ENCODE assay signal across 1 cellular context in the genomic region with DNA sequence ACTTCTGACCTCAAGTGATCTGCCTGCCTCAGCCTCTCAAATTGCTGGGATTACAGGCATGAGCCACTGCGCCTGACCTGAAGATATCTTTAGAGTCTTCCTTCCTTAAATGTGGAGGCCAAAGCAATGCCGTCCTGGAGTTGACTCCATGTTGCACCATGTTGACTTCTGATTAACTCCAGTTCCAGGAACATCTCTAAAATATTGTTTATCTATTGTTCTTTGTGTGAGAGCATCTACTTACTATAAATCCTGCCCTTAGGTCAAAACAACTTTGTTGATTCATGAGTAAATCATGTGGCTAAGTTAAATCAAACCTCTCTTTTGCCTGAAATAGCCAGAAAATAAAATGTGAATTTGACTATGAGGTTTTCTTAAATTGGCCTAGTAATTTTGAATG.
TF ChIP-seq lines count a peak whose summit lies in the region.

No MANE protein-coding gene starts in this region.

TF ChIP-seq in K562, 482 proteins besides CTCF, POLR2A, EP300 and RAD21 (continued from another document and continues in another):
- TF ChIP-seq MGA (IDR thresholded peaks at IDR 0.05), result peak; percentile 41; the same call in 1 of the 2 replicates
- no peak for TF ChIP-seq PKNOX1 (IDR thresholded peaks at IDR 0.05)
- no peak for TF ChIP-seq GTF2E2 (tag; IDR thresholded peaks at IDR 0.05)
- no peak for TF ChIP-seq SPI1 (IDR thresholded peaks at IDR 0.05; ENCODE audit: borderline replicate concordance, low read depth, low read length)
- no peak for TF ChIP-seq NFRKB (IDR thresholded peaks at IDR 0.05; ENCODE audit: low read depth)
- TF ChIP-seq PML (IDR thresholded peaks at IDR 0.05; ENCODE audit: low read length), result no peak
- peak in 1 of 2 experiments; percentile 23; a peak in 1 of 4 replicates for TF ChIP-seq KDM1A (IDR thresholded peaks at IDR 0.05)
- TF ChIP-seq ZKSCAN8 (CRISPR knock-in tag; IDR thresholded peaks at IDR 0.05), result no peak
- TF ChIP-seq, protein P1, sequence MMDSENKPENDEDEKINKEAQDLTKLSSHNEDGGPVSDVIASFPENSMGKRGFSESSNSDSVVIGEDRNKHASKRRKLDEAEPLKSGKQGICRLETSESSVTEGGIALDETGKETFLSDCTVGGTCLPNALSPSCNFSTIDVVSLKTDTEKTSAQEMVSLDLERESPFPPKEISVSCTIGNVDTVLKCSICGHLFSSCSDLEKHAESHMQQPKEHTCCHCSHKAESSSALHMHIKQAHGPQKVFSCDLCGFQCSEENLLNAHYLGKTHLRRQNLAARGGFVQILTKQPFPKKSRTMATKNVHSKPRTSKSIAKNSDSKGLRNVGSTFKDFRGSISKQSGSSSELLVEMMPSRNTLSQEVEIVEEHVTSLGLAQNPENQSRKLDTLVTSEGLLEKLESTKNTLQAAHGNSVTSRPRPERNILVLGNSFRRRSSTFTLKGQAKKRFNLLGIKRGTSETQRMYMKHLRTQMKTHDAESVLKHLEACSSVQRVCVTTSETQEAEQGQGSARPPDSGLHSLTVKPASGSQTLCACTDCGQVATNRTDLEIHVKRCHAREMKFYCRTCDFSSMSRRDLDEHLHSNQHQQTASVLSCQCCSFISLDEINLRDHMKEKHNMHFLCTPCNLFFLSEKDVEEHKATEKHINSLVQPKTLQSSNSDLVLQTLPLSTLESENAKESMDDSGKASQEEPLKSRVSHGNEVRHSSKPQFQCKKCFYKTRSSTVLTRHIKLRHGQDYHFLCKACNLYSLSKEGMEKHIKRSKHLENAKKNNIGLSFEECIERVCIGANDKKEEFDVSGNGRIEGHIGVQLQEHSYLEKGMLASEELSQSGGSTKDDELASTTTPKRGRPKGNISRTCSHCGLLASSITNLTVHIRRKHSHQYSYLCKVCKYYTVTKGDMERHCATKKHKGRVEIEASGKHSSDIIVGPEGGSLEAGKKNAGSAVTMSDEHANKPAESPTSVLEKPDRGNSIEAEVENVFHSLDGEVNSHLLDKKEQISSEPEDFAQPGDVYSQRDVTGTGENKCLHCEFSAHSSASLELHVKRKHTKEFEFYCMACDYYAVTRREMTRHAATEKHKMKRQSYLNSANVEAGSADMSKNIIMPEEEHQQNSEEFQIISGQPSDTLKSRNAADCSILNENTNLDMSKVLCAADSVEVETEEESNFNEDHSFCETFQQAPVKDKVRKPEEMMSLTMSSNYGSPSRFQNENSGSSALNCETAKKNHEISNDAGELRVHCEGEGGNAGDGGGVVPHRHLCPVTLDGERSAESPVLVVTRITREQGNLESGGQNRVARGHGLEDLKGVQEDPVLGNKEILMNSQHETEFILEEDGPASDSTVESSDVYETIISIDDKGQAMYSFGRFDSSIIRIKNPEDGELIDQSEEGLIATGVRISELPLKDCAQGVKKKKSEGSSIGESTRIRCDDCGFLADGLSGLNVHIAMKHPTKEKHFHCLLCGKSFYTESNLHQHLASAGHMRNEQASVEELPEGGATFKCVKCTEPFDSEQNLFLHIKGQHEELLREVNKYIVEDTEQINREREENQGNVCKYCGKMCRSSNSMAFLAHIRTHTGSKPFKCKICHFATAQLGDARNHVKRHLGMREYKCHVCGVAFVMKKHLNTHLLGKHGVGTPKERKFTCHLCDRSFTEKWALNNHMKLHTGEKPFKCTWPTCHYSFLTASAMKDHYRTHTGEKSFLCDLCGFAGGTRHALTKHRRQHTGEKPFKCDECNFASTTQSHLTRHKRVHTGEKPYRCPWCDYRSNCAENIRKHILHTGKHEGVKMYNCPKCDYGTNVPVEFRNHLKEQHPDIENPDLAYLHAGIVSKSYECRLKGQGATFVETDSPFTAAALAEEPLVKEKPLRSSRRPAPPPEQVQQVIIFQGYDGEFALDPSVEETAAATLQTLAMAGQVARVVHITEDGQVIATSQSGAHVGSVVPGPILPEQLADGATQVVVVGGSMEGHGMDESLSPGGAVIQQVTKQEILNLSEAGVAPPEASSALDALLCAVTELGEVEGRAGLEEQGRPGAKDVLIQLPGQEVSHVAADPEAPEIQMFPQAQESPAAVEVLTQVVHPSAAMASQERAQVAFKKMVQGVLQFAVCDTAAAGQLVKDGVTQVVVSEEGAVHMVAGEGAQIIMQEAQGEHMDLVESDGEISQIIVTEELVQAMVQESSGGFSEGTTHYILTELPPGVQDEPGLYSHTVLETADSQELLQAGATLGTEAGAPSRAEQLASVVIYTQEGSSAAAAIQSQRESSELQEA (IDR thresholded peaks at IDR 0.05; ENCODE audit: low read depth), result no peak
- peak; percentile 27 for TF ChIP-seq MEIS2 (IDR thresholded peaks at IDR 0.05; ENCODE audit: partially characterized antibody)
- TF ChIP-seq, protein P2, sequence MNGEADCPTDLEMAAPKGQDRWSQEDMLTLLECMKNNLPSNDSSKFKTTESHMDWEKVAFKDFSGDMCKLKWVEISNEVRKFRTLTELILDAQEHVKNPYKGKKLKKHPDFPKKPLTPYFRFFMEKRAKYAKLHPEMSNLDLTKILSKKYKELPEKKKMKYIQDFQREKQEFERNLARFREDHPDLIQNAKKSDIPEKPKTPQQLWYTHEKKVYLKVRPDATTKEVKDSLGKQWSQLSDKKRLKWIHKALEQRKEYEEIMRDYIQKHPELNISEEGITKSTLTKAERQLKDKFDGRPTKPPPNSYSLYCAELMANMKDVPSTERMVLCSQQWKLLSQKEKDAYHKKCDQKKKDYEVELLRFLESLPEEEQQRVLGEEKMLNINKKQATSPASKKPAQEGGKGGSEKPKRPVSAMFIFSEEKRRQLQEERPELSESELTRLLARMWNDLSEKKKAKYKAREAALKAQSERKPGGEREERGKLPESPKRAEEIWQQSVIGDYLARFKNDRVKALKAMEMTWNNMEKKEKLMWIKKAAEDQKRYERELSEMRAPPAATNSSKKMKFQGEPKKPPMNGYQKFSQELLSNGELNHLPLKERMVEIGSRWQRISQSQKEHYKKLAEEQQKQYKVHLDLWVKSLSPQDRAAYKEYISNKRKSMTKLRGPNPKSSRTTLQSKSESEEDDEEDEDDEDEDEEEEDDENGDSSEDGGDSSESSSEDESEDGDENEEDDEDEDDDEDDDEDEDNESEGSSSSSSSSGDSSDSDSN (IDR thresholded peaks at IDR 0.05; ENCODE audit: borderline replicate concordance in 1 of 2, low read depth in 2 of 2, low read length in 2 of 2), result no peak
- 0 out of 2 replicates have a peak, but pooled peaks have one; percentile 2 for TF ChIP-seq CBFA2T3 (IDR thresholded peaks at IDR 0.05)
- TF ChIP-seq TAL1 (IDR thresholded peaks at IDR 0.05), result no peak
- TF ChIP-seq ZFP36 (IDR thresholded peaks at IDR 0.05; ENCODE audit: low read depth, low read length, partially characterized antibody), result no peak
- TF ChIP-seq ZEB2 (IDR thresholded peaks at IDR 0.05), result no peak
- TF ChIP-seq NFATC3 (IDR thresholded peaks at IDR 0.05), result no peak
- no peak for TF ChIP-seq GTF2A2 (tag; IDR thresholded peaks at IDR 0.05)
- TF ChIP-seq LARP7 (IDR thresholded peaks at IDR 0.05), result no peak
- TF ChIP-seq PHF20 (IDR thresholded peaks at IDR 0.05; ENCODE audit: partially characterized antibody), result no peak
- TF ChIP-seq RBM15 (IDR thresholded peaks at IDR 0.05; ENCODE audit: insufficient read depth, low read length), result no peak
- TF ChIP-seq ADNP (tag; IDR thresholded peaks at IDR 0.05), result peak; percentile 49; the same call in 1 of the 2 replicates
- TF ChIP-seq THRAP3 (IDR thresholded peaks at IDR 0.05; ENCODE audit: borderline replicate concordance), result no peak
- no peak for TF ChIP-seq AFF4 (CRISPR knock-in tag; IDR thresholded peaks at IDR 0.05)
